Comparison of ENCODE assay signal across 8 cellular contexts in genomic region chr21:31873275-31873695, GRCh38. TPM values are rescaled to one million over a fixed set of nuclear protein-coding genes. Genes with fewer than 3 reads are reported as not detected.
DNase-seq lines count a peak whose midpoint lies in the region; ATAC-seq, FAIRE-seq and TF ChIP-seq lines count a peak whose summit lies in the region.

No MANE protein-coding gene starts in this region.

- FAIRE-seq in endothelial cell of umbilical vein (lab: Jason Lieb, UNC): no peak

- peaks cover 21% of the 10 kb centered on the region for H3K27me3 ChIP-seq in MM.1S (replicated peaks; ENCODE audit: insufficient read depth, low read length)
- H3K27me3 ChIP-seq in endothelial cell of umbilical vein (ENCODE audit: control insufficient read depth in 2 of 2, insufficient read depth in 2 of 2, low read length in 2 of 2): peaks cover 27 to 44% of the 10 kb centered on the region in 2 experiments
- peaks cover 45% of the 10 kb centered on the region for H3K27me3 ChIP-seq in neural progenitor cell
- peaks cover 15% of the 10 kb centered on the region for H3K27me3 ChIP-seq in CD4-positive, alpha-beta memory T cell (ENCODE audit: insufficient read depth, low read length)

- peaks cover 19% of the 10 kb centered on the region for H3K27me3 Mint-ChIP-seq in neural progenitor cell (ENCODE audit: insufficient read depth, low read depth)
- H3K27me3 Mint-ChIP-seq in CD4-positive, alpha-beta memory T cell: peaks cover 37 to 49% of the 10 kb centered on the region in 2 donors

- no peak overlapping the region for H3K27ac ChIP-seq in MM.1S (ENCODE audit: low read length)
- no peak overlapping the region for H3K27ac ChIP-seq in endothelial cell of umbilical vein (ENCODE audit: insufficient read depth, low read depth, low read length)
- H3K27ac ChIP-seq in neural progenitor cell: peak overlapping the region; percentile 20
- H3K27ac ChIP-seq in CD4-positive, alpha-beta memory T cell (ENCODE audit: low read depth, low read length): no peak overlapping the region

- H3K79me2 ChIP-seq in MM.1S (ENCODE audit: low read length) (peaks cover 3% of the 10 kb centered on the region; the same call in 1 of the 2 replicates), endothelial cell of umbilical vein (ENCODE audit: control insufficient read depth, insufficient read depth, low read length) (no peaks in the 10 kb centered on the region), neural progenitor cell (ENCODE audit: low read depth) (peaks cover 14% of the 10 kb centered on the region)

- peaks cover 39% of the 10 kb centered on the region for H3K4me1 Mint-ChIP-seq in neural progenitor cell
- H3K4me1 Mint-ChIP-seq in CD4-positive, alpha-beta memory T cell: peaks cover 4 to 23% (median 10%) of the 10 kb centered on the region in 4 donors

- ATAC-seq in GM21526 (IDR thresholded peaks at IDR 0.05; ENCODE audit: low FRiP score, unreplicated experiment) (no peak), GM19452 (IDR thresholded peaks at IDR 0.05; ENCODE audit: unreplicated experiment) (no peak)

- no peaks in the 10 kb centered on the region for H3K9me2 ChIP-seq in MM.1S (replicated peaks; ENCODE audit: insufficient read depth, low read length)

- TF ChIP-seq CTCF in MM.1S (IDR thresholded peaks at IDR 0.05; ENCODE audit: low read length) (no peak), endothelial cell of umbilical vein (IDR thresholded peaks at IDR 0.05; ENCODE audit: extremely low read depth in 1 of 2, insufficient read depth in 1 of 2, low read depth in 1 of 2, low read length in 2 of 2) (no peak), neural progenitor cell (IDR thresholded peaks at IDR 0.05) (no peak)

- CTCF ChIA-PET in endothelial cell of umbilical vein (lab: Charles Lee): interaction anchor here (1.2 to 11.5 kb wide), 2 partner anchors 10 to 385 kb away, joined by 3 to 208 read pairs; no protein-coding TSS in a partner anchor
- CTCF ChIA-PET in CD4-positive, alpha-beta memory T cell (lab: Charles Lee; ENCODE audit: partially characterized antibody): no interaction called here

- H3K36me3 ChIP-seq in MM.1S (replicated peaks; ENCODE audit: insufficient read depth, low read length): no peaks in the 10 kb centered on the region
- H3K36me3 ChIP-seq in endothelial cell of umbilical vein (ENCODE audit: control insufficient read depth in 2 of 2, extremely low read depth in 1 of 2, insufficient read depth in 2 of 2, low read length in 2 of 2): no peaks in the 10 kb centered on the region
- no peaks in the 10 kb centered on the region for H3K36me3 ChIP-seq in neural progenitor cell
- H3K36me3 ChIP-seq in CD4-positive, alpha-beta memory T cell (ENCODE audit: insufficient read depth, low read length): no peaks in the 10 kb centered on the region

- H3K9me3 ChIP-seq in MM.1S (replicated peaks; ENCODE audit: insufficient read depth, low read length) (no peaks in the 10 kb centered on the region), endothelial cell of umbilical vein (replicated peaks; ENCODE audit: control insufficient read depth, insufficient read depth, low read length) (no peaks in the 10 kb centered on the region), neural progenitor cell (ENCODE audit: low read depth) (no peaks in the 10 kb centered on the region)
- H3K9me3 ChIP-seq in CD4-positive, alpha-beta memory T cell (ENCODE audit: control insufficient read depth in 1 of 2, low read length in 2 of 2): no peaks in the 10 kb centered on the region

- H3K27ac Mint-ChIP-seq in neural progenitor cell: no peak overlapping the region
- no peak overlapping the region for H3K27ac Mint-ChIP-seq in CD4-positive, alpha-beta memory T cell

- no peaks in the 10 kb centered on the region for H3K9me3 Mint-ChIP-seq in neural progenitor cell
- H3K9me3 Mint-ChIP-seq in CD4-positive, alpha-beta memory T cell: no peaks in the 10 kb centered on the region

- H3K4me3 ChIP-seq in MM.1S (ENCODE audit: low read length) (peak overlapping the region; percentile 88), endothelial cell of umbilical vein (replicated peaks in 1 of 3; ENCODE audit: insufficient read depth in 1 of 3, low read depth in 1 of 3, low read length in 3 of 3) (peak overlapping the region in 1 of 3 experiments; percentile 29), neural progenitor cell (peak overlapping the region; percentile 99)
- no peak overlapping the region for H3K4me3 ChIP-seq in CD4-positive, alpha-beta memory T cell (ENCODE audit: low read length in 2 of 2)

- dilution Hi-C loops in endothelial cell of umbilical vein (cut with MboI; ENCODE audit: extremely low pct_ligation_motif_present, low sequenced_read_pairs): no loop called here

- no peak overlapping the region for H3K4me3 Mint-ChIP-seq in neural progenitor cell
- peak overlapping the region in 1 of 8 donors; percentile 4 for H3K4me3 Mint-ChIP-seq in CD4-positive, alpha-beta memory T cell

- peaks cover 5% of the 10 kb centered on the region; the same call in 1 of the 2 replicates for H3F3A ChIP-seq in MM.1S (ENCODE audit: insufficient read depth, low read length)
- peaks cover 52% of the 10 kb centered on the region for H3F3A ChIP-seq in neural progenitor cell (ENCODE audit: low read depth)

- H4K20me1 ChIP-seq in MM.1S (ENCODE audit: insufficient read depth, low read length) (no peaks in the 10 kb centered on the region), endothelial cell of umbilical vein (replicated peaks; ENCODE audit: control insufficient read depth, extremely low read depth, insufficient read depth, low read length) (no peaks in the 10 kb centered on the region), neural progenitor cell (ENCODE audit: low read depth) (peaks cover 22% of the 10 kb centered on the region)

- peaks cover 19% of the 10 kb centered on the region for H3K36me3 Mint-ChIP-seq in neural progenitor cell
- H3K36me3 Mint-ChIP-seq in CD4-positive, alpha-beta memory T cell: no peaks in the 10 kb centered on the region

- DNase-seq in COLO668 (lab: John Stamatoyannopoulos, UW; ENCODE audit: unreplicated experiment) (peak; percentile 68), MM.1S (peak; percentile 64), endothelial cell of umbilical vein (ENCODE audit: low read depth, low spot score) (no peak), neural progenitor cell (ENCODE audit: low spot score) (peak; percentile 66)
- DNase-seq in activated CD4-positive, alpha-beta T cell treated with anti-CD3 and anti-CD28 coated beads, Interleukin-2, amount 50 U/mL, for 4 hours: no peak
- DNase-seq in CD4-positive, alpha-beta memory T cell: no peak

- POLR2A ChIA-PET in endothelial cell of umbilical vein (lab: Charles Lee): no interaction called here
- POLR2A ChIA-PET in CD4-positive, alpha-beta memory T cell (lab: Charles Lee; ENCODE audit: partially characterized antibody): no interaction called here

- H3K4me1 ChIP-seq in MM.1S (ENCODE audit: low read length) (peaks cover 10% of the 10 kb centered on the region), endothelial cell of umbilical vein (ENCODE audit: control insufficient read depth, extremely low read depth, insufficient read depth, low read length) (peaks cover 8% of the 10 kb centered on the region), neural progenitor cell (peaks cover 33% of the 10 kb centered on the region)
- H3K4me1 ChIP-seq in CD4-positive, alpha-beta memory T cell (ENCODE audit: insufficient read depth, low read length): peaks cover 11% of the 10 kb centered on the region

- no TSS peak for BruUV-seq in endothelial cell of umbilical vein (replicated peaks; lab: Mats Ljungman, UMichigan)

- H3K4me2 ChIP-seq in MM.1S (ENCODE audit: low read depth, low read length): peak overlapping the region; percentile 99; the same call in 1 of the 2 replicates
- no peak overlapping the region for H3K4me2 ChIP-seq in endothelial cell of umbilical vein (ENCODE audit: insufficient read depth, low read length)
- H3K4me2 ChIP-seq in neural progenitor cell: peak overlapping the region; percentile 97

- peak overlapping the region; percentile 58; the same call in 1 of the 2 replicates for H2AFZ ChIP-seq in MM.1S (ENCODE audit: low read length)
- peak overlapping the region; percentile 4 for H2AFZ ChIP-seq in endothelial cell of umbilical vein (ENCODE audit: low read depth, low read length)
- H2AFZ ChIP-seq in neural progenitor cell (replicated peaks): peak overlapping the region; percentile 98

- no peaks in the 10 kb centered on the region for H3K9me1 ChIP-seq in endothelial cell of umbilical vein (replicated peaks; ENCODE audit: control insufficient read depth, extremely low read depth, insufficient read depth, low read length)

- intact Hi-C loops in endothelial cell of umbilical vein (cut with micrococcal nuclease): no loop called here
- intact Hi-C loops in CD4-positive, alpha-beta memory T cell (cut with micrococcal nuclease): no loop called here

- TF ChIP-seq POLR2A in endothelial cell of umbilical vein (IDR thresholded peaks at IDR 0.05; ENCODE audit: low read depth, low read length): no peak

- H3K9ac ChIP-seq in MM.1S (ENCODE audit: low read length) (no peak overlapping the region; the same call in 1 of the 2 replicates), endothelial cell of umbilical vein (replicated peaks; ENCODE audit: extremely low read depth, insufficient read depth, low read length) (no peak overlapping the region), neural progenitor cell (no peak overlapping the region)

TF ChIP-seq in endothelial cell of umbilical vein, 7 proteins besides CTCF, POLR2A, EP300 and RAD21 (continues in another document):
- TF ChIP-seq POLR2AphosphoS5 (IDR thresholded peaks at IDR 0.05; ENCODE audit: insufficient read depth, low read depth, low read length) (no peak), FOS (IDR thresholded peaks at IDR 0.05; ENCODE audit: borderline replicate concordance, insufficient read depth, low read length) (no peak), GATA2 (IDR thresholded peaks at IDR 0.05; ENCODE audit: insufficient read depth, insufficient read length, low read depth, low read length) (no peak), JUN (IDR thresholded peaks at IDR 0.05; ENCODE audit: borderline replicate concordance, insufficient read depth, insufficient read length, low read depth) (no peak), MYC (IDR thresholded peaks at IDR 0.05; ENCODE audit: low read depth, low read length) (no peak)

RNA-seq across cellular contexts. Expression of gene HUNK, which starts 0.5 kb away (rescaled TPM):
- total RNA-seq in endothelial cell of umbilical vein (not detected in 2 replicates), neural progenitor cell (ENCODE audit: low replicate concordance) (4.7 and 5.7 TPM in 2 replicates)
- polyA plus RNA-seq in endothelial cell of umbilical vein: not detected in 2 replicates
- polyA plus RNA-seq in endothelial cell of umbilical vein (2011; cell fraction: cytosol; rRNA removed): 0.01 and 0.13 TPM in 2 replicates
- polyA plus RNA-seq in endothelial cell of umbilical vein (2011; cell fraction: nucleus; rRNA removed): not detected in 2 replicates
- 0.01 TPM in 1 of 2 replicates, not detected in the other for polyA plus RNA-seq in endothelial cell of umbilical vein (2012)
- not detected in 2 replicates for polyA minus RNA-seq in endothelial cell of umbilical vein
- not detected for polyA minus RNA-seq in endothelial cell of umbilical vein (2011; cell fraction: cytosol; rRNA and poly(A)+ RNA removed)
- not detected in 2 replicates for polyA minus RNA-seq in endothelial cell of umbilical vein (2011; cell fraction: nucleus; rRNA and poly(A)+ RNA removed)
- under 1 TPM; 0.26 to 0.44 TPM for total RNA-seq in CD4-positive, alpha-beta memory T cell
- under 1 TPM in 1 of 2 donors, not detected in 1; 0.07 TPM for polyA plus RNA-seq in CD4-positive, alpha-beta memory T cell

Comparison
In these comparisons a context has a peak if more than half of its experiments do, and no peak if none do; other contexts are left out.
1. DNase-seq: peak in COLO668 (single experiment), MM.1S (single experiment) and neural progenitor cell (single experiment); none in endothelial cell of umbilical vein (single experiment), activated CD4-positive, alpha-beta T cell treated with anti-CD3 and anti-CD28 coated beads, Interleukin-2, amount 50 U/mL, for 4 hours (0 of 2) and CD4-positive, alpha-beta memory T cell (0 of 5).
2. H2AFZ ChIP-seq: peak in every context shown above with its lines; median percentile 98 in neural progenitor cell; 58 in MM.1S; 4 in endothelial cell of umbilical vein.
3. H3K4me3 ChIP-seq: peak in MM.1S (single experiment) and neural progenitor cell (single experiment); none in CD4-positive, alpha-beta memory T cell (0 of 2).